ENCODE assay signal across 28 cellular contexts in the genomic region with DNA sequence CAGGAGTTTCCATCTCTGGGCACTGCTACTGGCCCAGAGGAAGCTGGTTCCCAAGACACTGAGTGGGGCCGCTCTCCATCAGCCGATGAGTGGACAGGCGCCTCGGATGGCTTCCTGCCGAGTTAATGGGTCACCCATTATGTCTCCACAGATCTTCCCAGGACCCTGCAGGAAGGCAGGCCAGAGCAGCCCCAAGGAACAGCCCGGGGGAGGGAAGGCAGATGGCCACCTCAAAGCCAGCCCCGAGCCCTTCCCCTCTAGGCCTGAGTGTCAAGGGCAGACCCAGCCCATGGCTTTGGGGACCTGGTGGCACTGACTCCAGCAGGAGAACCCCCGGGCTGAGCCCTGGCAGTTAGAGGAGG. TPM values are rescaled to one million over a fixed set of nuclear protein-coding genes. Genes with fewer than 3 reads are reported as not detected.
DNase-seq lines count a peak whose midpoint lies in the region; ATAC-seq and TF ChIP-seq lines count a peak whose summit lies in the region.
"Had no signal": no experiment of that assay in that cellular context is flagged by ENCODE, and none has a peak within 500 bp of the region (broad histone marks: within the 10 kb centered on the region; RNA-seq: fewer than 3 reads in every experiment).

No MANE protein-coding gene starts in this region.

- H3K27me3 Mint-ChIP-seq in HFFc6 (ENCODE audit: insufficient read depth) (no peaks in the 10 kb centered on the region; the same call in none of the 2 replicates), neural progenitor cell (ENCODE audit: insufficient read depth, low read depth) (peaks cover 11% of the 10 kb centered on the region)
- H3K27me3 Mint-ChIP-seq: activated CD4-positive, alpha-beta T cell treated with anti-CD3 and anti-CD28 coated beads, Interleukin-2, amount 10 ng/mL, durations not matched to agents 7 days and 5 days; central memory CD8-positive, alpha-beta T cell had no signal

- H3K9me3 Mint-ChIP-seq in HFFc6 (no peaks in the 10 kb centered on the region), neural progenitor cell (no peaks in the 10 kb centered on the region)
- H3K9me3 Mint-ChIP-seq: activated CD4-positive, alpha-beta T cell treated with anti-CD3 and anti-CD28 coated beads, Interleukin-2, amount 10 ng/mL, durations not matched to agents 7 days and 5 days; central memory CD8-positive, alpha-beta T cell; T-helper 1 cell treated with Interleukin-12 subunit alpha and Interleukin-12 subunit beta and Interleukin-4 antibody, amounts not matched to agents 30 μg/mL and 1 μg/mL, for 36 hours had no signal

- H4K20me1 ChIP-seq in BLaER1 (peaks cover 13% of the 10 kb centered on the region), neural progenitor cell (ENCODE audit: low read depth) (peaks cover 12% of the 10 kb centered on the region)

- no peak for ATAC-seq in HG02970 (IDR thresholded peaks at IDR 0.05; ENCODE audit: low FRiP score, unreplicated experiment)
- ATAC-seq: HCT116 had no signal

- no peak for DNase-seq in HFFc6
- DNase-seq in choroid plexus epithelial cell (ENCODE audit: low read depth): peak; percentile 30
- no peak for DNase-seq in neural progenitor cell (ENCODE audit: low spot score)
- no peak for DNase-seq in DMS153 treated with DMSO at 0.1 percent for 48 hours (lab: John Stamatoyannopoulos, UW; ENCODE audit: unreplicated experiment)
- no peak for DNase-seq in NCI-H2029 treated with DMSO at 0.1 percent for 48 hours (lab: John Stamatoyannopoulos, UW)
- DNase-seq in activated CD8-positive, alpha-beta memory T cell treated with anti-CD3 and anti-CD28 coated beads for 24 hours: no peak
- DNase-seq: activated CD4-positive, alpha-beta T cell treated with anti-CD3 and anti-CD28 coated beads, Interleukin-2, amount 10 ng/mL, durations not matched to agents 7 days and 5 days; activated effector memory CD4-positive, alpha-beta T cell treated with anti-CD3 and anti-CD28 coated beads, Interleukin-2, amount 50 U/mL, for 16 hours; AML-193; effector CD8-positive, alpha-beta T cell; esophagus squamous epithelium; glutamatergic neuron; NCI-H1694 treated with DMSO at 0.1 percent for 48 hours; NCI-H82; OCI-M1; SIG-M5; stimulated activated CD4-positive, alpha-beta T cell treated with anti-CD3 and anti-CD28 coated beads, Interleukin-15, amount 100 ng/mL, for 24 hours had no signal

- peaks cover 74% of the 10 kb centered on the region for H3K4me1 ChIP-seq in BLaER1
- H3K4me1 ChIP-seq in neural progenitor cell: peaks cover 48% of the 10 kb centered on the region

- H3K27ac Mint-ChIP-seq in HFFc6 (peak overlapping the region; percentile 72), neural progenitor cell (peak overlapping the region; percentile 79)
- H3K27ac Mint-ChIP-seq: activated CD4-positive, alpha-beta T cell treated with anti-CD3 and anti-CD28 coated beads, Interleukin-2, amount 10 ng/mL, durations not matched to agents 7 days and 5 days; T-helper 1 cell treated with Interleukin-12 subunit alpha and Interleukin-12 subunit beta and Interleukin-4 antibody, amounts not matched to agents 30 μg/mL and 1 μg/mL, for 36 hours had no signal

- no peaks in the 10 kb centered on the region for H3K9me3 ChIP-seq in BLaER1
- no peaks in the 10 kb centered on the region for H3K9me3 ChIP-seq in neural progenitor cell (ENCODE audit: low read depth)
- H3K9me3 ChIP-seq: esophagus squamous epithelium had no signal

- H3K36me3 ChIP-seq in BLaER1 (no peaks in the 10 kb centered on the region), neural progenitor cell (no peaks in the 10 kb centered on the region)
- H3K36me3 ChIP-seq: esophagus squamous epithelium had no signal

- TF ChIP-seq CTCF in HFFc6 (IDR thresholded peaks at IDR 0.05) (no peak), choroid plexus epithelial cell (conservative IDR thresholded peaks at IDR 0.05; ENCODE audit: low read depth, low read length) (no peak), neural progenitor cell (IDR thresholded peaks at IDR 0.05) (no peak)

- H3K27me3 ChIP-seq in BLaER1 (no peaks in the 10 kb centered on the region), neural progenitor cell (peaks cover 10% of the 10 kb centered on the region)

- H3K4me2 ChIP-seq in BLaER1 (peak overlapping the region; percentile 100), neural progenitor cell (no peak overlapping the region)

- H3K4me3 Mint-ChIP-seq in HFFc6: no peak overlapping the region
- H3K4me3 Mint-ChIP-seq in neural progenitor cell: no peak overlapping the region
- H3K4me3 Mint-ChIP-seq: activated CD4-positive, alpha-beta T cell treated with anti-CD3 and anti-CD28 coated beads, Interleukin-2, amount 10 ng/mL, durations not matched to agents 7 days and 5 days; central memory CD8-positive, alpha-beta T cell; T-helper 1 cell treated with Interleukin-12 subunit alpha and Interleukin-12 subunit beta and Interleukin-4 antibody, amounts not matched to agents 30 μg/mL and 1 μg/mL, for 36 hours had no signal

- H3F3A ChIP-seq in neural progenitor cell (ENCODE audit: low read depth): peaks cover 21% of the 10 kb centered on the region

- H3K9ac ChIP-seq in BLaER1 (no peak overlapping the region), neural progenitor cell (no peak overlapping the region)

- H2AFZ ChIP-seq in neural progenitor cell (replicated peaks): no peak overlapping the region

- H3K4me1 Mint-ChIP-seq in HFFc6 (ENCODE audit: low read depth) (peaks cover 31% of the 10 kb centered on the region), neural progenitor cell (peaks cover 41% of the 10 kb centered on the region)

- H3K79me2 ChIP-seq in neural progenitor cell (ENCODE audit: low read depth): peaks cover 13% of the 10 kb centered on the region

- peak overlapping the region; percentile 51 for H3K27ac ChIP-seq in BLaER1
- H3K27ac ChIP-seq in neural progenitor cell: no peak overlapping the region
- H3K27ac ChIP-seq: esophagus squamous epithelium, HL-60 had no signal

- H3K36me3 Mint-ChIP-seq in HFFc6 (ENCODE audit: low read depth) (no peaks in the 10 kb centered on the region), neural progenitor cell (no peaks in the 10 kb centered on the region)

- H3K4me3 ChIP-seq in BLaER1: no peak overlapping the region
- no peak overlapping the region for H3K4me3 ChIP-seq in choroid plexus epithelial cell (ENCODE audit: low read depth, low read length)
- no peak overlapping the region for H3K4me3 ChIP-seq in neural progenitor cell
- H3K4me3 ChIP-seq: esophagus squamous epithelium had no signal

RNA-seq across cellular contexts. Expression of a gene that starts 3.4 kb away (rescaled TPM):
- 10 to 100 TPM in 2 of 6 experiments, 1 to 10 TPM in 4; 8.6 to 11.7 (median 9.6) TPM for total RNA-seq in HFFc6 (2021; fragmentation: NEBNext Ultra II Directional; extraction: Animal tissue kit (Norgen Biotek cat#: 25700))
- total RNA-seq in neural progenitor cell (ENCODE audit: low replicate concordance): 58.0 and 177 TPM in 2 replicates

RNA-seq across cellular contexts. Expression of a gene that starts 39.1 kb away (rescaled TPM):
- 10 to 100 TPM; 21.3 to 26.0 (median 23.3) TPM for total RNA-seq in HFFc6 (2021; fragmentation: NEBNext Ultra II Directional; extraction: Animal tissue kit (Norgen Biotek cat#: 25700))
- total RNA-seq in neural progenitor cell (ENCODE audit: low replicate concordance): 9.3 and 52.2 TPM in 2 replicates

RNA-seq across cellular contexts. Expression of a gene that starts 40.0 kb away (rescaled TPM):
- total RNA-seq in HFFc6 (2021; fragmentation: NEBNext Ultra II Directional; extraction: Animal tissue kit (Norgen Biotek cat#: 25700)): not detected
- not detected in 2 replicates for total RNA-seq in neural progenitor cell (ENCODE audit: low replicate concordance)
- total RNA-seq: activated CD4-positive, alpha-beta T cell treated with anti-CD3 and anti-CD28 coated beads, Interleukin-2, amount 10 ng/mL, durations not matched to agents 7 days and 5 days; esophagus squamous epithelium; liver; MCF 10A; mucosa of gallbladder; subcutaneous adipose tissue; ureter had no signal

RNA-seq across cellular contexts. Expression of a gene that starts 42.6 kb away (rescaled TPM):
- 10 to 100 TPM; 14.9 to 18.1 (median 17.0) TPM for total RNA-seq in HFFc6 (2021; fragmentation: NEBNext Ultra II Directional; extraction: Animal tissue kit (Norgen Biotek cat#: 25700))
- total RNA-seq in neural progenitor cell (ENCODE audit: low replicate concordance): 4.6 and 10.1 TPM in 2 replicates
